In genomic region chr10:77533156-77533886, GRCh38 we compare ENCODE assay signal across 12 cellular contexts.
DNase-seq lines count a peak whose midpoint lies in the region; ATAC-seq and TF ChIP-seq lines count a peak whose summit lies in the region.
"Had no signal": no experiment of that assay in that cellular context is flagged by ENCODE, and none has a peak within 500 bp of the region (broad histone marks: within the 10 kb centered on the region; RNA-seq: fewer than 3 reads in every experiment).

No MANE protein-coding gene starts in this region.

- H3K79me2 ChIP-seq in HCT116 (ENCODE audit: insufficient read depth, low read length): no peaks in the 10 kb centered on the region
- no peaks in the 10 kb centered on the region for H3K79me2 ChIP-seq in GM23338 (replicated peaks; ENCODE audit: insufficient read depth)

- RAD21 ChIA-PET in HCT116 (lab: Charles Lee; ENCODE audit: low non-redundant PET in 1 of 2, low total read pairs in 2 of 2, uncharacterized antibody in 2 of 2, unreplicated experiment in 2 of 2): no interaction called here

- H3K9me3 Mint-ChIP-seq in GM23338: no peaks in the 10 kb centered on the region
- H3K9me3 Mint-ChIP-seq: activated CD4-positive, alpha-beta memory T cell treated with anti-CD3 and anti-CD28 coated beads for 36 hours; activated T-helper 17 cell treated with anti-CD3 and anti-CD28 coated beads, Interleukin-2, amount 50 U/mL, for 72 hours had no signal

- H3K4me2 ChIP-seq in HCT116 (ENCODE audit: low read length) (0 out of 2 replicates have a peak overlapping the region, but pooled peaks have one; percentile 17), GM23338 (no peak overlapping the region)
- H3K4me2 ChIP-seq: BLaER1 had no signal

- H3K36me3 ChIP-seq in HCT116 (ENCODE audit: control insufficient read depth in 1 of 2, insufficient read depth in 2 of 2, low read length in 2 of 2) (no peaks in the 10 kb centered on the region), ascending aorta (no peaks in the 10 kb centered on the region), skeletal muscle tissue (ENCODE audit: control insufficient read depth in 3 of 3, insufficient read depth in 3 of 3, low read length in 3 of 3) (no peaks in the 10 kb centered on the region), GM23338 (ENCODE audit: insufficient read depth) (no peaks in the 10 kb centered on the region)
- H3K36me3 ChIP-seq: BLaER1 had no signal

- ATAC-seq in HCT116: no peak
- ATAC-seq in left lobe of liver: peak; percentile 88
- no peak for ATAC-seq in HG03457 (IDR thresholded peaks at IDR 0.05; ENCODE audit: unreplicated experiment)
- ATAC-seq in GM23338: no peak
- ATAC-seq: activated T-helper 17 cell treated with anti-CD3 and anti-CD28 coated beads, Interleukin-2, amount 50 U/mL, for 72 hours had no signal

- H3K9me3 ChIP-seq in HCT116 (ENCODE audit: control insufficient read depth in 1 of 2, insufficient read depth in 1 of 2, low read depth in 1 of 2, low read length in 2 of 2) (no peaks in the 10 kb centered on the region), ascending aorta (no peaks in the 10 kb centered on the region), skeletal muscle tissue (ENCODE audit: control insufficient read depth in 3 of 3, low read length in 3 of 3) (no peaks in the 10 kb centered on the region)
- H3K9me3 ChIP-seq: BLaER1 had no signal

- no peak overlapping the region for H3K4me3 Mint-ChIP-seq in GM23338
- H3K4me3 Mint-ChIP-seq: activated CD4-positive, alpha-beta memory T cell treated with anti-CD3 and anti-CD28 coated beads for 36 hours; activated T-helper 17 cell treated with anti-CD3 and anti-CD28 coated beads, Interleukin-2, amount 50 U/mL, for 72 hours had no signal

- CTCF ChIA-PET in HCT116 (lab: Charles Lee): no interaction called here

- H3K36me3 Mint-ChIP-seq in GM23338 (ENCODE audit: low read depth): no peaks in the 10 kb centered on the region
- H3K36me3 Mint-ChIP-seq: activated CD4-positive, alpha-beta memory T cell treated with anti-CD3 and anti-CD28 coated beads for 36 hours had no signal

- in situ Hi-C loops in G401 (cut with HindIII; ENCODE audit: low sequenced_read_pairs) (no loop called here), GM13976 (cut with MboI; ENCODE audit: low sequenced_read_pairs, unreplicated experiment) (no loop called here)

- H3K27ac Mint-ChIP-seq in GM23338: no peak overlapping the region
- H3K27ac Mint-ChIP-seq: activated CD4-positive, alpha-beta memory T cell treated with anti-CD3 and anti-CD28 coated beads for 36 hours; activated T-helper 17 cell treated with anti-CD3 and anti-CD28 coated beads, Interleukin-2, amount 50 U/mL, for 72 hours had no signal

- H2AFZ ChIP-seq in HCT116 (ENCODE audit: low read depth, low read length, poor library complexity, severe bottlenecking): no peak overlapping the region
- H2AFZ ChIP-seq in GM23338: no peak overlapping the region

- TF ChIP-seq RAD21 in HCT116 (IDR thresholded peaks at IDR 0.05; ENCODE audit: low read depth): no peak

- H3K9me2 ChIP-seq in HCT116 (ENCODE audit: insufficient read depth): no peaks in the 10 kb centered on the region
- no peaks in the 10 kb centered on the region for H3K9me2 ChIP-seq in GM23338 (ENCODE audit: insufficient read depth)

- H3K27ac ChIP-seq in HCT116 (ENCODE audit: low read depth, low read length) (no peak overlapping the region), ascending aorta (peak overlapping the region; percentile 24 to 61), skeletal muscle tissue (ENCODE audit: low read depth, low read length) (peak overlapping the region; percentile 28), GM23338 (ENCODE audit: low read depth) (no peak overlapping the region)
- H3K27ac ChIP-seq: BLaER1 had no signal

- DNase-seq in HCT116 (ENCODE audit: low read depth, low spot score) (no peak), ascending aorta (ENCODE audit: low spot score in 2 of 2) (no peak), left lobe of liver (ENCODE audit: low spot score) (peak; percentile 87), G401 (ENCODE audit: low spot score) (no peak), GM13976 (ENCODE audit: low spot score) (no peak), GM23338 (ENCODE audit: low spot score) (no peak)
- DNase-seq: activated CD4-positive, alpha-beta memory T cell treated with anti-CD3 and anti-CD28 coated beads for 36 hours; dermis blood vessel endothelial cell had no signal

- H3K9ac ChIP-seq in HCT116 (ENCODE audit: low read length): no peak overlapping the region
- H3K9ac ChIP-seq in skeletal muscle tissue (ENCODE audit: low read depth in 1 of 3, low read length in 3 of 3): no peak overlapping the region
- H3K9ac ChIP-seq: BLaER1 had no signal

- H3K4me1 ChIP-seq in HCT116 (ENCODE audit: control insufficient read depth in 1 of 2, insufficient read depth in 2 of 2, low read length in 2 of 2) (peaks cover 22 to 49% of the 10 kb centered on the region in 2 experiments), ascending aorta (peaks cover 13 to 45% of the 10 kb centered on the region in 2 donors), skeletal muscle tissue (ENCODE audit: control insufficient read depth in 3 of 3, insufficient read depth in 3 of 3, low read length in 3 of 3) (peaks cover 38 to 77% (median 42%) of the 10 kb centered on the region in 3 donors), GM23338 (ENCODE audit: insufficient read depth) (peaks cover 20% of the 10 kb centered on the region)

- no peaks in the 10 kb centered on the region for H3F3A ChIP-seq in GM23338 (replicated peaks; ENCODE audit: low read depth)

- peaks cover 36% of the 10 kb centered on the region for H3K4me1 Mint-ChIP-seq in GM23338
- H3K4me1 Mint-ChIP-seq: activated T-helper 17 cell treated with anti-CD3 and anti-CD28 coated beads, Interleukin-2, amount 50 U/mL, for 72 hours had no signal

- intact Hi-C loops in HCT116 (cut with micrococcal nuclease) (no loop called here), ascending aorta (cut with DNase I) (no loop called here)

- H3K27me3 ChIP-seq in HCT116 (ENCODE audit: insufficient read depth, low read length) (no peaks in the 10 kb centered on the region), ascending aorta (no peaks in the 10 kb centered on the region), skeletal muscle tissue (ENCODE audit: control insufficient read depth in 3 of 3, insufficient read depth in 3 of 3, low read length in 3 of 3) (no peaks in the 10 kb centered on the region), GM23338 (ENCODE audit: insufficient read depth) (no peaks in the 10 kb centered on the region)
- H3K27me3 ChIP-seq: BLaER1 had no signal

- BruUV-seq in HCT116 (replicated peaks; lab: Mats Ljungman, UMichigan): no TSS peak

- TF ChIP-seq POLR2A in HCT116 (IDR thresholded peaks at IDR 0.05; ENCODE audit: borderline replicate concordance, extremely low read depth, insufficient read depth, insufficient read length): no peak

- peaks cover 8% of the 10 kb centered on the region for H3K27me3 Mint-ChIP-seq in GM23338 (ENCODE audit: insufficient read depth, low read depth, poor library complexity)
- H3K27me3 Mint-ChIP-seq: activated CD4-positive, alpha-beta memory T cell treated with anti-CD3 and anti-CD28 coated beads for 36 hours had no signal

- POLR2A ChIA-PET in HCT116 (lab: Charles Lee): interaction anchor here (1.3 kb wide), 1 partner anchor 27 kb away, joined by 5 read pairs; no protein-coding TSS in a partner anchor

- H4K20me1 ChIP-seq in HCT116 (ENCODE audit: insufficient read depth) (no peaks in the 10 kb centered on the region), GM23338 (replicated peaks; ENCODE audit: insufficient read depth) (no peaks in the 10 kb centered on the region)
- H4K20me1 ChIP-seq: BLaER1 had no signal

- H3K4me3 ChIP-seq in HCT116 (replicated peaks in 1 of 2; ENCODE audit: low read depth in 1 of 2, low read length in 2 of 2): no peak overlapping the region
- H3K4me3 ChIP-seq in ascending aorta: no peak overlapping the region
- H3K4me3 ChIP-seq in skeletal muscle tissue (ENCODE audit: low read length in 3 of 3): no peak overlapping the region
- H3K4me3 ChIP-seq in GM23338: no peak overlapping the region
- H3K4me3 ChIP-seq: BLaER1 had no signal

- no peak for TF ChIP-seq CTCF in HCT116 (IDR thresholded peaks at IDR 0.05 in 2 of 3, conservative IDR thresholded peaks at IDR 0.05 in 1 of 3; ENCODE audit: borderline replicate concordance in 1 of 3, insufficient read depth in 1 of 3, low read depth in 2 of 3, low read length in 2 of 3)
- TF ChIP-seq CTCF in ascending aorta (IDR thresholded peaks at IDR 0.05): no peak
- no peak for TF ChIP-seq CTCF in GM13976 (IDR thresholded peaks at IDR 0.05; ENCODE audit: borderline replicate concordance, control extremely low read depth, extremely low read depth, insufficient read depth, missing control alignments)
- TF ChIP-seq CTCF in GM23338 (conservative IDR thresholded peaks at IDR 0.05; ENCODE audit: low read depth in 2 of 2): no peak

TF ChIP-seq in HCT116, 20 proteins besides CTCF, POLR2A, EP300 and RAD21 (continues in another document):
- TF ChIP-seq MAX (IDR thresholded peaks at IDR 0.05) (no peak), ZFX (IDR thresholded peaks at IDR 0.05) (no peak), YY1 (IDR thresholded peaks at IDR 0.05; ENCODE audit: extremely low read depth, insufficient replicate concordance, low read depth, low read length) (no peak)

TF ChIP-seq in GM23338, 12 proteins besides CTCF, POLR2A, EP300 and RAD21 (continues in another document):
- TF ChIP-seq EZH2phosphoT487 (IDR thresholded peaks at IDR 0.05; ENCODE audit: unreplicated experiment) (no peak), ZNF114 (CRISPR knock-in tag; IDR thresholded peaks at IDR 0.05) (no peak)

Comparison
In these comparisons a context has a peak if more than half of its experiments do, and no peak if none do; other contexts are left out.
1. H3K27ac ChIP-seq: peak in ascending aorta (2 of 2) and skeletal muscle tissue (single experiment); none in HCT116 (single experiment) and GM23338 (single experiment).